In the genomic region with DNA sequence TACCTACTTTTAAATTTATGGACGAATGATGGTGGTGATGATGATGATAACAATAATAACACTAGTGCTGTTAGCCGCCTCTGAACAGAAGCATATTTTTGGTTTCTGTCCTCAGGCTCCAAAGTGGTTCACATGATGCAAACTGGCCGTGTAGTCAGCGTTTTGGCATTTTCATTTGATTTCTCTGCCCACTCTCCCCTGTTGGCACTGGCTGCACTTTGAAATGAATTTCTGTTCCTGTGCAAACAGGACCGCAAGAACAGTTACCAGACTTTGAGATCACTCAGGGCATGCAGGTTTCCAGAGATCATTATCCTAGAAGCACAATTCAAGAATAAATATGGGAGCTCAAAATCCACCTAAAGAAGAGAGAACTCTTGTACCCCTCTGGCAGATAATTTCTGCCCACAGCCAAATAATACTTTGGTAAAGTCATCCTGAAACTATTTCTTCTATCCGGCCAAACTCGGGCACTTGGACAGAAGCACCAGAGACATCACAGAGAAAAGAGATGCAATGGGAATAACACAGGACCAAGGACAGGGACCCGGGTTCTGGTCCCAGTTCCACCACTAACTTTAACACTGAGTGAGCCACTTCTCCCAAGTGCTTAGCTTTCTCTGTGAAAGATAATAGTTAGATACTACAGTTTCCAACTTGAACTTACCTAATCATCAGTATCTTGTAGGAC, we compare ENCODE assay signal across 20 cellular contexts.
DNase-seq lines count a peak whose midpoint lies in the region; ATAC-seq and TF ChIP-seq lines count a peak whose summit lies in the region.
"Had no signal": no experiment of that assay in that cellular context is flagged by ENCODE, and none has a peak within 500 bp of the region (broad histone marks: within the 10 kb centered on the region; RNA-seq: fewer than 3 reads in every experiment).

No MANE protein-coding gene starts in this region.

- no peak for TF ChIP-seq CTCF in RWPE1 (conservative IDR thresholded peaks at IDR 0.05; ENCODE audit: low read depth)
- no peak for TF ChIP-seq CTCF in retinal pigment epithelial cell (conservative IDR thresholded peaks at IDR 0.05; ENCODE audit: low read depth, low read length)
- TF ChIP-seq CTCF in adrenal gland (IDR thresholded peaks at IDR 0.05) = no peak

- H3K4me1 Mint-ChIP-seq in activated CD4-positive, alpha-beta memory T cell treated with anti-CD3 and anti-CD28 coated beads for 36 hours (ENCODE audit: low read depth) = peaks cover 30% of the 10 kb centered on the region
- H3K4me1 Mint-ChIP-seq: naive B cell had no signal

- no peak overlapping the region for H3K4me3 ChIP-seq in retinal pigment epithelial cell (ENCODE audit: low read length)
- H3K4me3 ChIP-seq in adrenal gland = no peak overlapping the region
- H3K4me3 ChIP-seq: upper lobe of right lung had no signal

- no peak for TF ChIP-seq POLR2A in adrenal gland (IDR thresholded peaks at IDR 0.05)

- POLR2A ChIA-PET in RWPE1 (lab: Yijun Ruan, JAX; ENCODE audit: low non-redundant PET) = no interaction called here
- POLR2A ChIA-PET in activated CD4-positive, alpha-beta memory T cell treated with anti-CD3 and anti-CD28 coated beads for 36 hours (lab: Charles Lee) = no interaction called here

- H3K4me1 ChIP-seq in adrenal gland (replicated peaks in 1 of 2) = no peaks in the 10 kb centered on the region
- H3K4me1 ChIP-seq: upper lobe of right lung had no signal

- 71 to 75% (median 72%) methylated on average over 8 of the region's 8 CpGs for WGBS in adrenal gland, 4 donors

- CTCF ChIA-PET in RWPE1 (lab: Yijun Ruan, JAX) = interaction anchor here (0.6 kb wide), 1 partner anchor 137 kb away, joined by 4 read pairs; no protein-coding TSS in a partner anchor
- CTCF ChIA-PET in activated CD4-positive, alpha-beta memory T cell treated with anti-CD3 and anti-CD28 coated beads for 36 hours (lab: Charles Lee) = no interaction called here

- H3K36me3 ChIP-seq in adrenal gland (replicated peaks in 1 of 2) = no peaks in the 10 kb centered on the region
- H3K36me3 ChIP-seq: upper lobe of right lung had no signal

- ATAC-seq in HG02588 (IDR thresholded peaks at IDR 0.05; ENCODE audit: unreplicated experiment) = no peak
- ATAC-seq: left ventricle myocardium superior, upper lobe of right lung had no signal

- H3K27ac ChIP-seq in RWPE1 = no peak overlapping the region
- H3K27ac ChIP-seq in adrenal gland = no peak overlapping the region
- H3K27ac ChIP-seq: upper lobe of right lung had no signal

- DNase-seq in GM04503 (ENCODE audit: low read depth) (peak; percentile 17), RWPE1 (ENCODE audit: low spot score) (peak; percentile 54), epidermal melanocyte (ENCODE audit: insufficient read length, low spot score) (peak; percentile 27), retinal pigment epithelial cell (ENCODE audit: low read depth) (peak; percentile 38), adrenal gland (no peak), SW 1271 (lab: John Stamatoyannopoulos, UW) (no peak)
- no peak for DNase-seq in activated CD4-positive, alpha-beta memory T cell treated with anti-CD3 and anti-CD28 coated beads for 36 hours
- DNase-seq: activated naive CD4-positive, alpha-beta T cell treated with anti-CD3 and anti-CD28 coated beads, Interleukin-2, amount 10 ng/mL, durations not matched to agents 7 days and 5 days; C1 segment of cervical spinal cord; cerebellar nuclear complex; DND-41; Kasumi-1; left ventricle myocardium superior; naive B cell; NCI-H1694 treated with DMSO at 0.1 percent for 48 hours; NCI-H524; Right ventricle myocardium superior; stimulated activated CD4-positive, alpha-beta T cell treated with anti-CD3 and anti-CD28 coated beads, Interleukin-1b, Interleukin-23, amount 100 ng/mL, for 48 hours; upper lobe of right lung had no signal

- H3K9me3 Mint-ChIP-seq in activated CD4-positive, alpha-beta memory T cell treated with anti-CD3 and anti-CD28 coated beads for 36 hours = no peaks in the 10 kb centered on the region
- H3K9me3 Mint-ChIP-seq: activated naive CD4-positive, alpha-beta T cell treated with anti-CD3 and anti-CD28 coated beads, Interleukin-2, amount 10 ng/mL, durations not matched to agents 7 days and 5 days had no signal

- H3K9me3 ChIP-seq in adrenal gland (replicated peaks in 1 of 3) = no peaks in the 10 kb centered on the region
- H3K9me3 ChIP-seq: upper lobe of right lung had no signal

- H3K27me3 ChIP-seq in adrenal gland = no peaks in the 10 kb centered on the region
- H3K27me3 ChIP-seq: upper lobe of right lung had no signal

- H3K27ac Mint-ChIP-seq in activated CD4-positive, alpha-beta memory T cell treated with anti-CD3 and anti-CD28 coated beads for 36 hours = no peak overlapping the region
- H3K27ac Mint-ChIP-seq: activated naive CD4-positive, alpha-beta T cell treated with anti-CD3 and anti-CD28 coated beads, Interleukin-2, amount 10 ng/mL, durations not matched to agents 7 days and 5 days had no signal

- intact Hi-C loops in adrenal gland (cut with DNase I) = no loop called here
- intact Hi-C loops in activated CD4-positive, alpha-beta memory T cell treated with anti-CD3 and anti-CD28 coated beads for 36 hours (cut with micrococcal nuclease) = no loop called here

- no peak overlapping the region for H3K4me3 Mint-ChIP-seq in activated CD4-positive, alpha-beta memory T cell treated with anti-CD3 and anti-CD28 coated beads for 36 hours
- H3K4me3 Mint-ChIP-seq: activated naive CD4-positive, alpha-beta T cell treated with anti-CD3 and anti-CD28 coated beads, Interleukin-2, amount 10 ng/mL, durations not matched to agents 7 days and 5 days; naive B cell had no signal

- no peaks in the 10 kb centered on the region for H3K36me3 Mint-ChIP-seq in activated CD4-positive, alpha-beta memory T cell treated with anti-CD3 and anti-CD28 coated beads for 36 hours
- H3K36me3 Mint-ChIP-seq: activated naive CD4-positive, alpha-beta T cell treated with anti-CD3 and anti-CD28 coated beads, Interleukin-2, amount 10 ng/mL, durations not matched to agents 7 days and 5 days; naive B cell had no signal

- H3K27me3 Mint-ChIP-seq in activated CD4-positive, alpha-beta memory T cell treated with anti-CD3 and anti-CD28 coated beads for 36 hours = no peaks in the 10 kb centered on the region
- H3K27me3 Mint-ChIP-seq: activated naive CD4-positive, alpha-beta T cell treated with anti-CD3 and anti-CD28 coated beads, Interleukin-2, amount 10 ng/mL, durations not matched to agents 7 days and 5 days had no signal

Comparison
In these comparisons a context has a peak if more than half of its experiments do, and no peak if none do; other contexts are left out.
1. DNase-seq: peak in GM04503 (single experiment), RWPE1 (single experiment), epidermal melanocyte (single experiment) and retinal pigment epithelial cell (single experiment); none in adrenal gland (0 of 7), SW 1271 (0 of 2) and activated CD4-positive, alpha-beta memory T cell treated with anti-CD3 and anti-CD28 coated beads for 36 hours (single experiment).